10 cellular contexts compared by ENCODE assay signal in the genomic region with DNA sequence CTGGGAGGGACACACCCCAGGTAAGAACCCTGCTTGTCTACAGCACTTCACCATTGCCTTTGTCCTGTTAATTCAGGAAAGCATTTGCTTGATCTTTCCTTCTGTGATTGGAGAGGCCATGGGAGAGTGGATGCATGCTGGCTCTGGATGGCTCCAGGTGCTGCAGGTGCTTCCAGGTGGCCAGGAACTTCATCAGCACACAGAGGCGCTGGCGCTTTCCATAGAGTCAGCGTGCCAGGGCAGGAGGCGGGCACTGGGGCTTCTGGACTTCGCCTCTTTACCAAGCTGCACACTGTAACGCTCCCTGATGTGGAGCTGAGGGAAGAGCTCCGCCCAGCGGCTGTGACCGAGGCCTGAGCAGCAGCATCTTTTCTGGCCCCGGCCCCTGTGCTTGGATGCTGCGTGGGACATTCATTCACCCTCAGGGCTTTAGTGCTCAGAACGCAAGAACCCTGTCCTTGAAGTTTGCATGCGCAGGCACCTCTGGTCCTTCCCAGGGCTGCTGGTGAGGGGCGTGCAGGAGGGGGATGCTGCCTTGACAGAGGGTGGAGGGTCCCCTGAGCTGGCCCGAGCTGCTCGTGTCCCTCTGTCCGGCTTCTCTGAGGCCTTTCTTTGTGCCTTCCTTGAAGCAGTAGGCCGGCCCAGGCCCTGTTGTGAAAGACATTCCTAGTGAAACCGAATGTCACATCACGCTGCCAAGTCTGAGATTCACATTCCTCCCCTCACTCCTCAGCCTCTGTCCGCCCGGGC. TPM values are rescaled to one million over a fixed set of nuclear protein-coding genes. Genes with fewer than 3 reads are reported as not detected.
DNase-seq lines count a peak whose midpoint lies in the region; ATAC-seq, FAIRE-seq and TF ChIP-seq lines count a peak whose summit lies in the region.
"Had no signal": no experiment of that assay in that cellular context is flagged by ENCODE, and none has a peak within 500 bp of the region (broad histone marks: within the 10 kb centered on the region; RNA-seq: fewer than 3 reads in every experiment).

No MANE protein-coding gene starts in this region.

- peaks cover 8% of the 10 kb centered on the region; the same call in 1 of the 2 replicates for H3K27me3 Mint-ChIP-seq in HFFc6 (ENCODE audit: insufficient read depth)

- H2AK5ac ChIP-seq in mesenchymal stem cell (ENCODE audit: low read length, severe bottlenecking) = no peak overlapping the region

- H3K4me1 ChIP-seq in mesenchymal stem cell (ENCODE audit: control insufficient read depth, insufficient read depth, low read depth, low read length) = no peaks in the 10 kb centered on the region

- H3K27me3 ChIP-seq in bronchial epithelial cell (ENCODE audit: control insufficient read depth, insufficient read depth, low read length) (peaks cover 2% of the 10 kb centered on the region), mesenchymal stem cell (ENCODE audit: control insufficient read depth in 1 of 2, insufficient read depth in 1 of 2, low read length in 2 of 2) (peaks cover 0 to 5% of the 10 kb centered on the region in 2 experiments)

- peak overlapping the region; percentile 99 for H3K9ac ChIP-seq in mesenchymal stem cell (ENCODE audit: low read length)
- H3K9ac ChIP-seq: KMS-11 had no signal

- no peak overlapping the region for H3K4me3 ChIP-seq in AG10803 (ENCODE audit: low read length)
- H3K4me3 ChIP-seq in LNCaP clone FGC (ENCODE audit: low read depth, low read length) = no peak overlapping the region
- H3K4me3 ChIP-seq in bronchial epithelial cell (ENCODE audit: low read depth, low read length) = no peak overlapping the region
- H3K4me3 ChIP-seq in mesenchymal stem cell (ENCODE audit: insufficient read depth in 1 of 2, low read depth in 1 of 2, low read length in 2 of 2) = no peak overlapping the region

- ATAC-seq in HG02763 (IDR thresholded peaks at IDR 0.05; ENCODE audit: unreplicated experiment) (no peak), HG02852 (IDR thresholded peaks at IDR 0.05; ENCODE audit: unreplicated experiment) (no peak)

- H2BK120ac ChIP-seq in mesenchymal stem cell (ENCODE audit: low read depth, low read length) = no peak overlapping the region

- H3K4ac ChIP-seq in mesenchymal stem cell (ENCODE audit: low read depth in 1 of 2, low read length in 2 of 2) = no peak overlapping the region

- no peak overlapping the region for H4K8ac ChIP-seq in mesenchymal stem cell (ENCODE audit: low read length)

- no peaks in the 10 kb centered on the region for H3K9me3 ChIP-seq in mesenchymal stem cell (ENCODE audit: control insufficient read depth, low read length)

- FAIRE-seq in bronchial epithelial cell (lab: Jason Lieb, UNC) = no peak
- no peak for FAIRE-seq in HTR-8/SVneo (lab: Jason Lieb, UNC)

- no peak overlapping the region for H3K14ac ChIP-seq in mesenchymal stem cell (ENCODE audit: low read length in 2 of 2)

- H3K4me1 Mint-ChIP-seq in HFFc6 (ENCODE audit: low read depth) = peaks cover 25% of the 10 kb centered on the region

- H3K23ac ChIP-seq in mesenchymal stem cell (ENCODE audit: low read length in 2 of 2) = no peak overlapping the region

- H2BK5ac ChIP-seq in mesenchymal stem cell (ENCODE audit: low read depth, low read length, poor library complexity, severe bottlenecking) = no peak overlapping the region

- H3K79me1 ChIP-seq in mesenchymal stem cell (replicated peaks; ENCODE audit: low read length, poor library complexity, severe bottlenecking) = no peaks in the 10 kb centered on the region

- no peak for TF ChIP-seq CTCF in AG10803 (conservative IDR thresholded peaks at IDR 0.05; ENCODE audit: low read length)
- peak; percentile 83 for TF ChIP-seq CTCF in LNCaP clone FGC (IDR thresholded peaks at IDR 0.05; ENCODE audit: control insufficient read depth, extremely low read depth, insufficient read depth)
- peak; percentile 42 for TF ChIP-seq CTCF in bronchial epithelial cell (IDR thresholded peaks at IDR 0.05; ENCODE audit: insufficient read depth, low read length, severe bottlenecking)
- no peak for TF ChIP-seq CTCF in HFFc6 (IDR thresholded peaks at IDR 0.05)

- no peaks in the 10 kb centered on the region for H3K36me3 Mint-ChIP-seq in HFFc6 (ENCODE audit: low read depth)

- H3K18ac ChIP-seq in mesenchymal stem cell (ENCODE audit: low read depth in 1 of 2, low read length in 2 of 2) = no peak overlapping the region

- no peak overlapping the region for H2BK12ac ChIP-seq in mesenchymal stem cell (ENCODE audit: low read length in 2 of 2)

- H3K36me3 ChIP-seq in bronchial epithelial cell (ENCODE audit: control insufficient read depth, insufficient read depth, low read length) = no peaks in the 10 kb centered on the region
- peaks cover 0 to 6% of the 10 kb centered on the region in 2 experiments for H3K36me3 ChIP-seq in mesenchymal stem cell (ENCODE audit: control insufficient read depth in 1 of 2, insufficient read depth in 2 of 2, low read depth in 1 of 2, low read length in 2 of 2)

- H3K27ac ChIP-seq in mesenchymal stem cell (ENCODE audit: low read length, poor library complexity, severe bottlenecking) = no peak overlapping the region
- H3K27ac ChIP-seq: KMS-11 had no signal

- H3K27ac Mint-ChIP-seq in HFFc6 = no peak overlapping the region

- H3K4me3 Mint-ChIP-seq in HFFc6 = no peak overlapping the region

- no peak overlapping the region for H3K4me2 ChIP-seq in mesenchymal stem cell (ENCODE audit: low read length, poor library complexity, severe bottlenecking)

- no peak overlapping the region for H2BK15ac ChIP-seq in mesenchymal stem cell (ENCODE audit: low read depth, poor library complexity, severe bottlenecking)

- WGBS in mesenchymal stem cell = 62% methylated on average over 19 of the region's 22 CpGs

- no peak overlapping the region for H4K91ac ChIP-seq in mesenchymal stem cell (ENCODE audit: low read length)

- no peaks in the 10 kb centered on the region for H3K9me3 Mint-ChIP-seq in HFFc6

- DNase-seq in AG10803 (ENCODE audit: low read depth) = peak; percentile 82
- DNase-seq in LNCaP clone FGC (ENCODE audit: low read depth) = peak; percentile 61
- peak; percentile 7 for DNase-seq in bronchial epithelial cell (ENCODE audit: low read depth)
- DNase-seq in mesenchymal stem cell = no peak
- no peak for DNase-seq in HTR-8/SVneo (ENCODE audit: insufficient read length, low spot score)
- no peak for DNase-seq in HFFc6

- no peak overlapping the region for H2AFZ ChIP-seq in mesenchymal stem cell (ENCODE audit: low read depth, low read length)

RNA-seq across cellular contexts. Expression of a gene that starts 1.6 kb away (rescaled TPM):
- 0.13 and 0.26 TPM in 2 replicates for total RNA-seq in bronchial epithelial cell
- 6.2 TPM for polyA plus RNA-seq in mesenchymal stem cell (2013, experiment 1 of 2)
- polyA plus RNA-seq in mesenchymal stem cell (2013, experiment 2 of 2) = 6.3 TPM
- total RNA-seq in HFFc6 (2021; fragmentation: NEBNext Ultra II Directional; extraction: Animal tissue kit (Norgen Biotek cat#: 25700)) = under 1 TPM in 5 of 6 experiments, not detected in 1; 0.11 to 0.61 (median 0.36) TPM
- polyA plus RNA-seq: neural cell had no signal

RNA-seq across cellular contexts. Expression of a gene that starts 43.6 kb away (rescaled TPM):
- total RNA-seq in bronchial epithelial cell = not detected in 2 replicates
- not detected for polyA plus RNA-seq in mesenchymal stem cell (2013, experiment 1 of 2)
- polyA plus RNA-seq in mesenchymal stem cell (2013, experiment 2 of 2) = not detected
- total RNA-seq in HFFc6 (2021; fragmentation: NEBNext Ultra II Directional; extraction: Animal tissue kit (Norgen Biotek cat#: 25700)) = not detected
- polyA plus RNA-seq: neural cell had no signal

Comparison
In these comparisons a context has a peak if more than half of its experiments do, and no peak if none do; other contexts are left out.
1. DNase-seq: peak in AG10803 (single experiment), LNCaP clone FGC (single experiment) and bronchial epithelial cell (single experiment); none in mesenchymal stem cell (single experiment), HTR-8/SVneo (single experiment) and HFFc6 (single experiment).
2. CTCF ChIP-seq: peak in LNCaP clone FGC (single experiment) and bronchial epithelial cell (single experiment); none in AG10803 (single experiment) and HFFc6 (single experiment).